ENCODE assay signal across 28 cellular contexts in genomic region chr4:76791479-76791878, GRCh38.
"Had no signal": no experiment of that assay in that cellular context is flagged by ENCODE, and none has a peak within 500 bp of the region (broad histone marks: within the 10 kb centered on the region; RNA-seq: fewer than 3 reads in every experiment).

No MANE protein-coding gene starts in this region.

- H3K4me1 ChIP-seq: neural progenitor cell, parathyroid adenoma, psoas muscle, spleen, suprapubic skin, testis, tibial artery, transverse colon, upper lobe of right lung, uterus had no signal

- H3K27me3 ChIP-seq: neural progenitor cell, ovary, spleen, suprapubic skin, testis, tibial artery, transverse colon, upper lobe of right lung, uterus had no signal

- H3K4me3 ChIP-seq: neural progenitor cell, ovary, psoas muscle, skin epidermis, smooth muscle cell, spleen, suprapubic skin, testis, tibial artery, transverse colon, upper lobe of right lung, uterus had no signal

- H3K4me2 ChIP-seq: neural progenitor cell, smooth muscle cell had no signal

- DNase-seq: natural killer cell; occipital lobe; ovary; posterior cingulate gyrus; psoas muscle; right cardiac atrium; spleen; stimulated activated CD4-positive, alpha-beta T cell treated with anti-CD3 and anti-CD28 coated beads, Interleukin-12 subunit alpha, Interleukin-12 subunit beta, amount 100 ng/mL, for 4 hours; stimulated activated CD4-positive, alpha-beta T cell treated with anti-CD3 and anti-CD28 coated beads, Interleukin-1b, Interleukin-23, amount 100 ng/mL, for 48 hours; stimulated activated CD4-positive, alpha-beta T cell treated with anti-CD3 and anti-CD28 coated beads, Interleukin-4, amount 100 ng/mL, for 1 hour; stimulated activated CD4-positive, alpha-beta T cell treated with anti-CD3 and anti-CD28 coated beads, Interleukin-4, amount 100 ng/mL, for 4 hours; stimulated activated CD8-positive, alpha-beta memory T cell treated with anti-CD3 and anti-CD28 coated beads, Interleukin-4, amount 100 ng/mL, for 48 hours; stimulated activated naive CD4-positive, alpha-beta T cell; stimulated activated naive CD8-positive, alpha-beta T cell treated with anti-CD3 and anti-CD28 coated beads, Interleukin-15, amount 100 ng/mL, for 72 hours; stimulated activated naive CD8-positive, alpha-beta T cell treated with anti-CD3 and anti-CD28 coated beads, Interleukin-15, Interleukin-2, amounts not matched to agents 100 U/mL and 50 U/mL, for 24 hours; substantia nigra; testis; tibial artery; transverse colon; upper lobe of right lung; uterus had no signal

- H3K79me2 ChIP-seq: parathyroid adenoma had no signal

- H2AFZ ChIP-seq: neural progenitor cell, parathyroid adenoma had no signal

- H3K27ac ChIP-seq: neural progenitor cell, ovary, parathyroid adenoma, psoas muscle, skin epidermis, spleen, suprapubic skin, testis, tibial artery, transverse colon, upper lobe of right lung, uterus had no signal

- H3K9me3 ChIP-seq: ovary, psoas muscle, spleen, suprapubic skin, testis, tibial artery, transverse colon, upper lobe of right lung, uterus had no signal

- H3K9ac ChIP-seq: neural progenitor cell, parathyroid adenoma had no signal

- H3K36me3 ChIP-seq: neural progenitor cell, ovary, spleen, suprapubic skin, transverse colon, upper lobe of right lung, uterus had no signal

- ATAC-seq: natural killer cell; psoas muscle; right cardiac atrium; sciatic nerve; stimulated activated memory B cell treated with anti-CD40 and anti-IgM and Interleukin-4, amounts not matched to agents 10 μg/mL and 1 μg/mL and 100 μg/mL, for 72 hours; stimulated activated naive CD8-positive, alpha-beta T cell treated with anti-CD3 and anti-CD28 coated beads, Interleukin-15, amount 100 ng/mL, for 72 hours; stimulated activated naive CD8-positive, alpha-beta T cell treated with anti-CD3 and anti-CD28 coated beads, Interleukin-15, Interleukin-2, amounts not matched to agents 100 U/mL and 50 U/mL, for 24 hours; upper lobe of right lung had no signal
